7 cellular contexts compared by ENCODE assay signal in genomic region chr13:87403748-87404432, GRCh38.
"Had no signal": no experiment of that assay in that cellular context is flagged by ENCODE, and none has a peak within 500 bp of the region (broad histone marks: within the 10 kb centered on the region; RNA-seq: fewer than 3 reads in every experiment).

No MANE protein-coding gene starts in this region.

- ATAC-seq: HCT116 had no signal

- H3K9ac ChIP-seq: GM23248 had no signal

- FAIRE-seq: HTR-8/SVneo had no signal

- H3K36me3 ChIP-seq: HAP-1 had no signal

- H3K27ac ChIP-seq: GM23248 had no signal

- H3K9me3 ChIP-seq: HAP-1 had no signal

- H2AFZ ChIP-seq: GM23248 had no signal

- H3K4me1 ChIP-seq: HAP-1 had no signal

- H3K4me3 ChIP-seq: GM23248, HAP-1 had no signal

- DNase-seq: GM23248, GOT3, H7, HFFc6 had no signal
